In genomic region chr10:102642553-102643345, GRCh38 we compare ENCODE assay signal across 8 cellular contexts. TPM values are rescaled to one million over a fixed set of nuclear protein-coding genes. Genes with fewer than 3 reads are reported as not detected.
DNase-seq lines count a peak whose midpoint lies in the region; ATAC-seq, FAIRE-seq and TF ChIP-seq lines count a peak whose summit lies in the region.

No MANE protein-coding gene starts in this region.

- peak in 1 of 2 experiments; percentile 12; a peak in 1 of 4 replicates for TF ChIP-seq POLR2A in HepG2 (IDR thresholded peaks at IDR 0.05; ENCODE audit: insufficient read depth in 1 of 2, low read depth in 2 of 2, low read length in 2 of 2)

- no peaks in the 10 kb centered on the region; a peak in 1 of 5 replicates for H3K27me3 ChIP-seq in HepG2 (ENCODE audit: control insufficient read depth in 1 of 2, insufficient read depth in 2 of 2, low read length in 2 of 2)

- H3K36me3 Mint-ChIP-seq in activated B cell treated with CpG ODN at 0.5 μM for 24 hours (ENCODE audit: low read depth): peaks cover 13% of the 10 kb centered on the region
- peaks cover 22% of the 10 kb centered on the region for H3K36me3 Mint-ChIP-seq in stimulated activated memory B cell treated with anti-CD40 and anti-IgM and Interleukin-4, amounts not matched to agents 10 μg/mL and 1 μg/mL and 100 μg/mL, for 72 hours

- DNase-seq in NCI-H82 (lab: John Stamatoyannopoulos, UW): peak; percentile 66
- no peak for DNase-seq in NCI-H82 treated with DMSO at 0.1 percent for 48 hours (lab: John Stamatoyannopoulos, UW; ENCODE audit: unreplicated experiment)
- DNase-seq in LoVo (ENCODE audit: low spot score): peak; percentile 33
- peak; percentile 54 for DNase-seq in activated B cell treated with CpG ODN at 0.5 μM for 24 hours
- peak; percentile 44 to 67 for DNase-seq in dermis microvascular lymphatic vessel endothelial cell (ENCODE audit: low read depth in 2 of 2)
- DNase-seq in HepG2 (ENCODE audit: low spot score): peak; percentile 50

- peak overlapping the region; percentile 90 for H3K9ac ChIP-seq in HepG2 (ENCODE audit: insufficient read depth, low read depth, low read length)

- H3K9me3 ChIP-seq in HepG2 (ENCODE audit: low read length): no peaks in the 10 kb centered on the region

- H3K4me1 ChIP-seq in HepG2 (ENCODE audit: insufficient read depth, low read length): peaks cover 23% of the 10 kb centered on the region

- 0 out of 2 replicates have a peak, but pooled peaks have one; percentile 21 for TF ChIP-seq RAD21 in HepG2 (CRISPR knock-in tag; IDR thresholded peaks at IDR 0.05)

- H3K4me3 Mint-ChIP-seq in activated B cell treated with CpG ODN at 0.5 μM for 24 hours: peak overlapping the region; percentile 92
- H3K4me3 Mint-ChIP-seq in stimulated activated memory B cell treated with anti-CD40 and anti-IgM and Interleukin-4, amounts not matched to agents 10 μg/mL and 1 μg/mL and 100 μg/mL, for 72 hours: peak overlapping the region; percentile 85

- CTCF ChIA-PET in activated B cell treated with CpG ODN at 0.5 μM for 24 hours (lab: Charles Lee): interaction anchor here (0.8 to 1.0 kb wide), 2 partner anchors 72 to 427 kb away, joined by 3 to 5 read pairs; partner anchors contain the start of genes ARL3 and SFXN2
- CTCF ChIA-PET in HepG2 (lab: Yijun Ruan, JAX; ENCODE audit: low intra/inter-chr PET ratio, low total read pairs): no interaction called here

- FAIRE-seq in HepG2 (lab: Jason Lieb, UNC): no peak

- H3K4me3 ChIP-seq in HepG2 (replicated peaks in 1 of 3; ENCODE audit: insufficient read depth in 1 of 3, low read depth in 2 of 3, low read length in 3 of 3): peak overlapping the region; percentile 69 to 82 (median 78)

- peaks cover 35% of the 10 kb centered on the region for H3K79me2 ChIP-seq in HepG2 (ENCODE audit: insufficient read depth, low read length)

- H4K20me1 ChIP-seq in HepG2 (ENCODE audit: insufficient read depth, low read length): peaks cover 22% of the 10 kb centered on the region

- BruUV-seq in HepG2 (replicated peaks; lab: Mats Ljungman, UMichigan): TSS peak; percentile 75

- WGBS in HepG2 (ENCODE audit: low lambda C conversion rate): 0% methylated on average over 31 of the region's 73 CpGs

- no peaks in the 10 kb centered on the region for H3K27me3 Mint-ChIP-seq in activated B cell treated with CpG ODN at 0.5 μM for 24 hours
- H3K27me3 Mint-ChIP-seq in stimulated activated memory B cell treated with anti-CD40 and anti-IgM and Interleukin-4, amounts not matched to agents 10 μg/mL and 1 μg/mL and 100 μg/mL, for 72 hours: no peaks in the 10 kb centered on the region

- no peak overlapping the region for H2AFZ ChIP-seq in HepG2 (ENCODE audit: low read length)

- ATAC-seq in activated B cell treated with CpG ODN at 0.5 μM for 24 hours (ENCODE audit: low read depth): peak; percentile 0
- peak; percentile 11 for ATAC-seq in HepG2
- ATAC-seq in stimulated activated memory B cell treated with anti-CD40 and anti-IgM and Interleukin-4, amounts not matched to agents 10 μg/mL and 1 μg/mL and 100 μg/mL, for 72 hours: peak; percentile 2
- no peak for ATAC-seq in GM19463 (IDR thresholded peaks at IDR 0.05; ENCODE audit: unreplicated experiment)

- H3K4me2 ChIP-seq in HepG2 (ENCODE audit: low read depth, low read length): peak overlapping the region; percentile 70

- peaks cover 33% of the 10 kb centered on the region for H3K4me1 Mint-ChIP-seq in activated B cell treated with CpG ODN at 0.5 μM for 24 hours
- H3K4me1 Mint-ChIP-seq in stimulated activated memory B cell treated with anti-CD40 and anti-IgM and Interleukin-4, amounts not matched to agents 10 μg/mL and 1 μg/mL and 100 μg/mL, for 72 hours: peaks cover 29% of the 10 kb centered on the region

- intact Hi-C loops in activated B cell treated with CpG ODN at 0.5 μM for 24 hours (cut with micrococcal nuclease) (loop anchor here (1.0 to 10.0 kb wide), 11 partner anchors 72 to 1645 kb away; partner anchors contain the start of genes ARL3, CALHM3, GBF1 and KAZALD1), HepG2 (cut with micrococcal nuclease; ENCODE audit: unreplicated experiment) (loop anchor here (2.0 kb wide), 2 partner anchors 46 to 72 kb away; partner anchors contain the start of genes ARL3 and SFXN2)

- no peak for TF ChIP-seq EP300 in HepG2 (IDR thresholded peaks at IDR 0.05; ENCODE audit: low read depth in 2 of 2, low read length in 2 of 2)
- no peak for TF ChIP-seq EP300 in HepG2 (CRISPR knock-in tag; IDR thresholded peaks at IDR 0.05; ENCODE audit: borderline replicate concordance)

- no peaks in the 10 kb centered on the region for H3K9me3 Mint-ChIP-seq in activated B cell treated with CpG ODN at 0.5 μM for 24 hours
- H3K9me3 Mint-ChIP-seq in stimulated activated memory B cell treated with anti-CD40 and anti-IgM and Interleukin-4, amounts not matched to agents 10 μg/mL and 1 μg/mL and 100 μg/mL, for 72 hours: peaks cover 3% of the 10 kb centered on the region

- no peak for TF ChIP-seq CTCF in activated B cell treated with CpG ODN at 0.5 μM for 24 hours (IDR thresholded peaks at IDR 0.05)
- TF ChIP-seq CTCF in HepG2 (CRISPR knock-in tag; IDR thresholded peaks at IDR 0.05): no peak

- in situ Hi-C loops in HepG2 (cut with HindIII; ENCODE audit: extremely low pct_ligation_motif_present, low pct_unique_long_range_greater_than_20kb): no loop called here

- peak overlapping the region; percentile 95 for H3K27ac ChIP-seq in HepG2 (ENCODE audit: extremely low read length, insufficient read depth, low read length)

- POLR2A ChIA-PET in activated B cell treated with CpG ODN at 0.5 μM for 24 hours (lab: Charles Lee): interaction anchor here (0.6 to 5.8 kb wide), 25 partner anchors 9 to 1612 kb away, joined by 3 to 75 read pairs (median 5); partner anchors contain the start of genes ACTR1A, ARL3, CNNM2 and NFKB2
- POLR2A ChIA-PET in HepG2 (lab: Yijun Ruan, JAX): interaction anchor here (1.0 to 4.7 kb wide), 16 partner anchors 9 to 222 kb away, joined by 3 to 121 read pairs (median 11); partner anchors contain the start of genes ACTR1A, ARL3, CUEDC2 and FBXL15

- peak overlapping the region; percentile 96 for H3K27ac Mint-ChIP-seq in activated B cell treated with CpG ODN at 0.5 μM for 24 hours
- peak overlapping the region; percentile 87 for H3K27ac Mint-ChIP-seq in stimulated activated memory B cell treated with anti-CD40 and anti-IgM and Interleukin-4, amounts not matched to agents 10 μg/mL and 1 μg/mL and 100 μg/mL, for 72 hours

- H3K36me3 ChIP-seq in HepG2 (replicated peaks in 1 of 2; ENCODE audit: control insufficient read depth in 1 of 2, insufficient read depth in 2 of 2, low read length in 2 of 2): peaks cover 3 to 8% of the 10 kb centered on the region in 2 experiments; a peak in 3 of 5 replicates

TF ChIP-seq in HepG2, 621 proteins besides CTCF, POLR2A, EP300 and RAD21 (continues in another document):
- TF ChIP-seq ZNF816 (CRISPR knock-in tag; IDR thresholded peaks at IDR 0.05; ENCODE audit: borderline replicate concordance) (no peak), TAF15 (IDR thresholded peaks at IDR 0.05; ENCODE audit: low read depth, low read length, poor library complexity, severe bottlenecking) (peak; percentile 48), ZNF451 (CRISPR knock-in tag; IDR thresholded peaks at IDR 0.05) (no peak), ZNF614 (CRISPR knock-in tag; IDR thresholded peaks at IDR 0.05; ENCODE audit: borderline replicate concordance) (no peak), HCFC1 (IDR thresholded peaks at IDR 0.05; ENCODE audit: low read depth, low read length) (no peak), ZSCAN25 (CRISPR knock-in tag; IDR thresholded peaks at IDR 0.05) (no peak), MAX (IDR thresholded peaks at IDR 0.05) (no peak), PTBP1 (IDR thresholded peaks at IDR 0.05; ENCODE audit: low read depth, low read length, poor library complexity, severe bottlenecking) (peak; percentile 34), ETV5 (CRISPR knock-in tag; IDR thresholded peaks at IDR 0.05; ENCODE audit: borderline replicate concordance) (peak; percentile 39; the same call in 1 of the 2 replicates), TGIF2 (CRISPR knock-in tag; IDR thresholded peaks at IDR 0.05) (no peak), KDM5A (IDR thresholded peaks at IDR 0.05; ENCODE audit: borderline replicate concordance, low read length) (peak; percentile 35; the same call in 1 of the 2 replicates), RFX1 (IDR thresholded peaks at IDR 0.05) (peak; percentile 25; the same call in 1 of the 2 replicates)

RNA-seq across cellular contexts. Expression of gene TRIM8, which starts 1.5 kb away (rescaled TPM):
- total RNA-seq in activated B cell treated with CpG ODN at 0.5 μM for 24 hours: 48.2 and 52.5 TPM in 2 replicates
- 38.4 and 82.4 TPM in 2 replicates for total RNA-seq in dermis microvascular lymphatic vessel endothelial cell
- 38.9 and 39.8 TPM in 2 replicates for total RNA-seq in HepG2 (2016; rRNA removed; fragmentation: Illumina TruSeq; extraction: Trizol)
- 13.4 and 13.6 TPM in 2 replicates for total RNA-seq in HepG2 (2016; cell fraction: cytosol; rRNA removed; fragmentation: Illumina TruSeq; extraction: Trizol; ENCODE audit: low read depth)
- 33.2 and 39.7 TPM in 2 replicates for total RNA-seq in HepG2 (2016; cell fraction: insoluble cytoplasmic fraction; rRNA removed; fragmentation: Illumina TruSeq; extraction: Trizol)
- total RNA-seq in HepG2 (2016; cell fraction: membrane; rRNA removed; fragmentation: Illumina TruSeq; extraction: Trizol): 49.9 and 53.6 TPM in 2 replicates
- 21.9 and 30.8 TPM in 2 replicates for total RNA-seq in HepG2 (2016; cell fraction: nucleus; rRNA removed; fragmentation: Illumina TruSeq; extraction: Trizol)
- polyA plus RNA-seq in HepG2 (2011; rRNA removed): 66.5 and 84.1 TPM in 2 replicates
- 62.9 and 70.1 TPM in 2 replicates for polyA plus RNA-seq in HepG2 (2011; cell fraction: cytosol; rRNA removed)
- polyA plus RNA-seq in HepG2 (2011; cell fraction: nucleus; rRNA removed): 86.9 and 92.0 TPM in 2 replicates
- 98.0 and 117 TPM in 2 replicates for polyA plus RNA-seq in HepG2 (2012)
- polyA plus RNA-seq in HepG2 (2016; cell fraction: cytosol; fragmentation: Illumina TruSeq; extraction: Trizol; ENCODE audit: low read depth): 18.4 and 21.2 TPM in 2 replicates
- 51.6 and 70.7 TPM in 2 replicates for polyA plus RNA-seq in HepG2 (2016; cell fraction: insoluble cytoplasmic fraction; fragmentation: Illumina TruSeq; extraction: Trizol; ENCODE audit: low read depth)
- polyA plus RNA-seq in HepG2 (2016; cell fraction: membrane; fragmentation: Illumina TruSeq; extraction: Trizol; ENCODE audit: low read depth): 57.9 and 63.0 TPM in 2 replicates
- 63.9 and 73.5 TPM in 2 replicates for polyA plus RNA-seq in HepG2 (2016; cell fraction: nucleus; fragmentation: Illumina TruSeq; extraction: Trizol; ENCODE audit: insufficient read depth, low read depth)
- polyA minus RNA-seq in HepG2 (2011; rRNA and poly(A)+ RNA removed; ENCODE audit: low replicate concordance): 23.8 and 82.1 TPM in 2 replicates
- polyA minus RNA-seq in HepG2 (2011; cell fraction: cytosol; rRNA and poly(A)+ RNA removed): 41.1 and 48.2 TPM in 2 replicates
- 36.6 and 46.0 TPM in 2 replicates for polyA minus RNA-seq in HepG2 (2011; cell fraction: nucleus; rRNA and poly(A)+ RNA removed)
